Comparison of ENCODE assay signal across 8 cellular contexts in genomic region chr17:40290629-40291296, GRCh38.
DNase-seq lines count a peak whose midpoint lies in the region; ATAC-seq and TF ChIP-seq lines count a peak whose summit lies in the region.

No MANE protein-coding gene starts in this region.

- TF ChIP-seq CTCF in epithelial cell of esophagus (IDR thresholded peaks at IDR 0.05; ENCODE audit: insufficient read depth, low read depth, low read length, missing control alignments): peak; percentile 74

- H3K4me3 ChIP-seq in epithelial cell of esophagus (ENCODE audit: low read length): no peak overlapping the region

- ATAC-seq in GM19035 (IDR thresholded peaks at IDR 0.05; ENCODE audit: unreplicated experiment): no peak

- peak; percentile 19 for DNase-seq in NK-92 treated with Interleukin-12 subunit alpha and Interleukin-12 subunit beta, amount 100 ng/mL, for 24 hours (lab: John Stamatoyannopoulos, UW)
- DNase-seq in NK-92 (lab: John Stamatoyannopoulos, UW; ENCODE audit: unreplicated experiment) (no peak), Kasumi-1 (lab: John Stamatoyannopoulos, UW) (peak; percentile 81 to 84), SKM-1 (lab: John Stamatoyannopoulos, UW; ENCODE audit: unreplicated experiment) (peak; percentile 43), epithelial cell of esophagus (ENCODE audit: low read depth) (peak; percentile 93), non-pigmented ciliary epithelial cell (ENCODE audit: low read depth) (peak; percentile 89), cerebellar nuclear complex (lab: John Stamatoyannopoulos, UW) (no peak)

Comparison
In these comparisons a context has a peak if more than half of its experiments do, and no peak if none do; other contexts are left out.
1. DNase-seq: peak in NK-92 treated with Interleukin-12 subunit alpha and Interleukin-12 subunit beta, amount 100 ng/mL, for 24 hours (single experiment), Kasumi-1 (2 of 2), SKM-1 (single experiment), epithelial cell of esophagus (single experiment) and non-pigmented ciliary epithelial cell (single experiment); none in NK-92 (single experiment) and cerebellar nuclear complex (0 of 2).